1 cellular context compared by ENCODE assay signal in genomic region chr3:51538459-51539290, GRCh38.
A peak's percentile ranks its signal among the peaks of the same experiment; 100 is the strongest.
TF ChIP-seq lines count a peak whose summit lies in the region.

Gene RAD54L2, plus strand, starts transcription at chr3:51538719. Its CDS starts 51,702 bp downstream, at chr3:51590421.

TF ChIP-seq in HepG2, 621 proteins besides CTCF, POLR2A, EP300 and RAD21 (continued from another document and continues in another):
- TF ChIP-seq SKIL (CRISPR knock-in tag; IDR thresholded peaks at IDR 0.05; ENCODE audit: borderline replicate concordance), result no peak
- TF ChIP-seq IRX3 (CRISPR knock-in tag; IDR thresholded peaks at IDR 0.05; ENCODE audit: borderline replicate concordance, low read depth), result peak; percentile 89; the same call in 1 of the 2 replicates
- no peak for TF ChIP-seq FIP1L1 (IDR thresholded peaks at IDR 0.05; ENCODE audit: borderline replicate concordance, insufficient read depth, low read depth, low read length)
- TF ChIP-seq ZNF850 (CRISPR knock-in tag; conservative IDR thresholded peaks at IDR 0.05), result no peak
- no peak for TF ChIP-seq ZNF530 (CRISPR knock-in tag; IDR thresholded peaks at IDR 0.05; ENCODE audit: low read depth)
- no peak for TF ChIP-seq ZNF597 (CRISPR knock-in tag; IDR thresholded peaks at IDR 0.05)
- TF ChIP-seq PHB2 (IDR thresholded peaks at IDR 0.05; ENCODE audit: partially characterized antibody), result no peak
- peak; percentile 48 for TF ChIP-seq AGO2 (optimal IDR thresholded peaks at IDR 0.05; ENCODE audit: low read depth, low read length)
- TF ChIP-seq SOX6 (IDR thresholded peaks at IDR 0.05), result no peak
- TF ChIP-seq SOX6 (CRISPR knock-in tag; IDR thresholded peaks at IDR 0.05), result peak; percentile 54; the same call in 1 of the 2 replicates
- no peak for TF ChIP-seq ZNF75D (CRISPR knock-in tag; IDR thresholded peaks at IDR 0.05; ENCODE audit: borderline replicate concordance)
- TF ChIP-seq ZNF101 (CRISPR knock-in tag; IDR thresholded peaks at IDR 0.05; ENCODE audit: borderline replicate concordance, low read depth), result no peak
- peak; percentile 97 for TF ChIP-seq ZMYM4 (CRISPR knock-in tag; IDR thresholded peaks at IDR 0.05)
- TF ChIP-seq ZSCAN25 (CRISPR knock-in tag; IDR thresholded peaks at IDR 0.05), result peak; percentile 50; the same call in 1 of the 2 replicates
- TF ChIP-seq GTF2F1 (IDR thresholded peaks at IDR 0.05; ENCODE audit: low read length), result no peak
- no peak for TF ChIP-seq ZMAT5 (CRISPR knock-in tag; IDR thresholded peaks at IDR 0.05; ENCODE audit: borderline replicate concordance, low read depth)
- peak; percentile 97 for TF ChIP-seq ZNF331 (CRISPR knock-in tag; IDR thresholded peaks at IDR 0.05)
- TF ChIP-seq ZNF720 (CRISPR knock-in tag; IDR thresholded peaks at IDR 0.05), result peak; percentile 95; the same call in 1 of the 2 replicates
- peak; percentile 97 for TF ChIP-seq KAT7 (CRISPR knock-in tag; IDR thresholded peaks at IDR 0.05; ENCODE audit: borderline replicate concordance)
- TF ChIP-seq ZNF343 (CRISPR knock-in tag; IDR thresholded peaks at IDR 0.05), result peak; percentile 77
- TF ChIP-seq ZNF207 (IDR thresholded peaks at IDR 0.05; ENCODE audit: borderline replicate concordance), result no peak
- TF ChIP-seq ZNF337 (CRISPR knock-in tag; IDR thresholded peaks at IDR 0.05; ENCODE audit: borderline replicate concordance, low read depth), result no peak
- no peak for TF ChIP-seq HNRNPL (IDR thresholded peaks at IDR 0.05; ENCODE audit: low read depth, low read length)
- TF ChIP-seq ZNF547 (CRISPR knock-in tag; IDR thresholded peaks at IDR 0.05), result peak; percentile 76
- peak; percentile 92; the same call in 1 of the 2 replicates for TF ChIP-seq ZNF225 (CRISPR knock-in tag; IDR thresholded peaks at IDR 0.05)
- TF ChIP-seq ATF1 (CRISPR knock-in tag; IDR thresholded peaks at IDR 0.05), result no peak
- TF ChIP-seq DZIP1 (CRISPR knock-in tag; IDR thresholded peaks at IDR 0.05), result no peak; the same call in 1 of the 2 replicates
- TF ChIP-seq BRF2 (CRISPR knock-in tag; IDR thresholded peaks at IDR 0.05), result peak; percentile 87
- peak; percentile 79 for TF ChIP-seq ZNF335 (CRISPR knock-in tag; IDR thresholded peaks at IDR 0.05)
- no peak for TF ChIP-seq BATF2 (CRISPR knock-in tag; IDR thresholded peaks at IDR 0.05)
- no peak for TF ChIP-seq NCOA5 (CRISPR knock-in tag; IDR thresholded peaks at IDR 0.05)
- no peak for TF ChIP-seq SUZ12 (IDR thresholded peaks at IDR 0.05; ENCODE audit: low read depth, low read length)
- no peak for TF ChIP-seq ZNF589 (CRISPR knock-in tag; conservative IDR thresholded peaks at IDR 0.05)
- no peak for TF ChIP-seq FUBP1 (CRISPR knock-in tag; IDR thresholded peaks at IDR 0.05; ENCODE audit: borderline replicate concordance)
- peak; percentile 95 for TF ChIP-seq HOXA3 (CRISPR knock-in tag; IDR thresholded peaks at IDR 0.05)
- TF ChIP-seq ARNTL (CRISPR knock-in tag; IDR thresholded peaks at IDR 0.05), result no peak
- TF ChIP-seq CSRNP1 (CRISPR knock-in tag; IDR thresholded peaks at IDR 0.05), result peak; percentile 68
- 0 out of 2 replicates have a peak, but pooled peaks have one; percentile 62 for TF ChIP-seq MLX (CRISPR knock-in tag; IDR thresholded peaks at IDR 0.05)
- no peak for TF ChIP-seq ZNF737 (CRISPR knock-in tag; IDR thresholded peaks at IDR 0.05; ENCODE audit: borderline replicate concordance)
- peak; percentile 92; the same call in 1 of the 2 replicates for TF ChIP-seq ZBTB44 (CRISPR knock-in tag; IDR thresholded peaks at IDR 0.05)
- TF ChIP-seq ZBTB34 (CRISPR knock-in tag; IDR thresholded peaks at IDR 0.05), result peak; percentile 73; the same call in 1 of the 2 replicates
- peak; percentile 93 for TF ChIP-seq ZNF687 (CRISPR knock-in tag; IDR thresholded peaks at IDR 0.05)
- no peak for TF ChIP-seq NFATC3 (CRISPR knock-in tag; IDR thresholded peaks at IDR 0.05)
